Comparison of ENCODE assay signal across 33 cellular contexts in the genomic region with DNA sequence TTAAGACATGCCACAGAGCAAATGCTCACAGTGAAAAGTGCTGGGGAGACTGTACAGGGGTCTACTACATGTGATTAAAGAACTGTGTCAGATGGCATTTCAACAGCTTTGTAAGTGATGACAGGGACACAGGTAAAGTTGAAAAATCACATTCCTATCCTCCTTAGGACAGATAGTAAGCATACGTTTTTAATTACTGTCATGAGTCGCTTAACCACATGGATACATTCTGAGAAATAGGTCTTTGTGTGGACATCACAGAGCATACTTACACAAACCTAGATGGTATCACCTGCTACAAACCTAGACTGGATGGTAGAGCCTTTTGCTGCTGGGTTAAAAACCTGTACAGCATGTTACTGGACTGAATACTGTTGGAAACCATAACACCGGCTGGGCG.
"Had no signal": no experiment of that assay in that cellular context is flagged by ENCODE, and none has a peak within 500 bp of the region (broad histone marks: within the 10 kb centered on the region; RNA-seq: fewer than 3 reads in every experiment).

No MANE protein-coding gene starts in this region.

- H3K4me3 Mint-ChIP-seq: activated CD4-positive, alpha-beta memory T cell treated with anti-CD3 and anti-CD28 coated beads, Interleukin-2, amount 10 ng/mL, durations not matched to agents 7 days and 5 days; activated CD8-positive, alpha-beta memory T cell treated with anti-CD3 and anti-CD28 coated beads, Interleukin-2, amount 10 ng/mL, durations not matched to agents 7 days and 5 days; activated naive CD8-positive, alpha-beta T cell treated with anti-CD3 and anti-CD28 coated beads for 36 hours; activated T-cell treated with anti-CD3 and anti-CD28 coated beads, Interleukin-2, amount 50 U/mL, for 72 hours; activated T-helper 17 cell treated with anti-CD3 and anti-CD28 coated beads, Interleukin-2, amount 50 U/mL, for 72 hours had no signal

- H3K27ac ChIP-seq: PC-9, RWPE1, WERI-Rb-1 had no signal

- H3K36me3 Mint-ChIP-seq: activated CD8-positive, alpha-beta memory T cell treated with anti-CD3 and anti-CD28 coated beads, Interleukin-2, amount 10 ng/mL, durations not matched to agents 7 days and 5 days; activated naive CD8-positive, alpha-beta T cell treated with anti-CD3 and anti-CD28 coated beads for 36 hours had no signal

- FAIRE-seq: RCC 7860 had no signal

- H3K36me3 ChIP-seq: WERI-Rb-1 had no signal

- H2AFZ ChIP-seq: PC-9 had no signal

- H3K27me3 Mint-ChIP-seq: activated CD4-positive, alpha-beta memory T cell treated with anti-CD3 and anti-CD28 coated beads, Interleukin-2, amount 10 ng/mL, durations not matched to agents 7 days and 5 days; activated CD8-positive, alpha-beta memory T cell treated with anti-CD3 and anti-CD28 coated beads, Interleukin-2, amount 10 ng/mL, durations not matched to agents 7 days and 5 days; activated naive CD8-positive, alpha-beta T cell treated with anti-CD3 and anti-CD28 coated beads for 36 hours; activated T-helper 17 cell treated with anti-CD3 and anti-CD28 coated beads, Interleukin-2, amount 50 U/mL, for 72 hours had no signal

- H3K4me3 ChIP-seq: PC-9 had no signal

- H3K27ac Mint-ChIP-seq: activated CD4-positive, alpha-beta memory T cell treated with anti-CD3 and anti-CD28 coated beads, Interleukin-2, amount 10 ng/mL, durations not matched to agents 7 days and 5 days; activated CD8-positive, alpha-beta memory T cell treated with anti-CD3 and anti-CD28 coated beads, Interleukin-2, amount 10 ng/mL, durations not matched to agents 7 days and 5 days; activated naive CD8-positive, alpha-beta T cell treated with anti-CD3 and anti-CD28 coated beads for 36 hours; activated T-cell treated with anti-CD3 and anti-CD28 coated beads, Interleukin-2, amount 50 U/mL, for 72 hours; activated T-helper 17 cell treated with anti-CD3 and anti-CD28 coated beads, Interleukin-2, amount 50 U/mL, for 72 hours had no signal

- H3K9me3 Mint-ChIP-seq: activated CD4-positive, alpha-beta memory T cell treated with anti-CD3 and anti-CD28 coated beads, Interleukin-2, amount 10 ng/mL, durations not matched to agents 7 days and 5 days; activated naive CD8-positive, alpha-beta T cell treated with anti-CD3 and anti-CD28 coated beads for 36 hours; activated T-cell treated with anti-CD3 and anti-CD28 coated beads, Interleukin-2, amount 50 U/mL, for 72 hours; activated T-helper 17 cell treated with anti-CD3 and anti-CD28 coated beads, Interleukin-2, amount 50 U/mL, for 72 hours had no signal

- DNase-seq: activated CD4-positive, alpha-beta memory T cell treated with anti-CD3 and anti-CD28 coated beads, Interleukin-2, amount 10 ng/mL, durations not matched to agents 7 days and 5 days; activated CD4-positive, alpha-beta T cell treated with anti-CD3 and anti-CD28 coated beads for 1 hour; activated CD4-positive, alpha-beta T cell treated with anti-CD3 and anti-CD28 coated beads for 48 hours; activated CD4-positive, CD25-positive, alpha-beta regulatory T cell; activated CD8-positive, alpha-beta memory T cell treated with anti-CD3 and anti-CD28 coated beads for 24 hours; activated CD8-positive, alpha-beta memory T cell treated with anti-CD3 and anti-CD28 coated beads, Interleukin-2, amount 10 ng/mL, durations not matched to agents 7 days and 5 days; activated CD8-positive, alpha-beta memory T cell treated with anti-CD3 and anti-CD28 coated beads, Interleukin-2, amount 50 U/mL, for 48 hours; activated effector memory CD4-positive, alpha-beta T cell treated with anti-CD3 and anti-CD28 coated beads, Interleukin-2, amount 50 U/mL, for 16 hours; activated naive CD4-positive, alpha-beta T cell; activated naive CD4-positive, alpha-beta T cell treated with anti-CD3 and anti-CD28 coated beads, Interleukin-2, amount 50 U/mL, for 16 hours; activated naive CD8-positive, alpha-beta T cell treated with anti-CD3 and anti-CD28 coated beads for 36 hours; activated T-cell treated with anti-CD3 and anti-CD28 coated beads, Interleukin-2, amount 50 U/mL, for 72 hours; amniotic stem cell; aorta; Karpas-422; KBM-7; NCI-H1105; NCI-H1417 treated with DMSO at 0.1 percent for 48 hours; NCI-H1930; NCI-H345; NCI-H524 treated with DMSO at 0.1 percent for 48 hours; NCI-H748 treated with DMSO at 0.1 percent for 48 hours; NK-92 treated with Interleukin-12 subunit alpha and Interleukin-12 subunit beta, amount 100 ng/mL, for 24 hours; PC-9; SIG-M5; SW 1271; T-helper 1 cell; T-helper 2 cell; T-helper 9 cell; WERI-Rb-1 had no signal

- H3K4me1 Mint-ChIP-seq: activated CD4-positive, alpha-beta memory T cell treated with anti-CD3 and anti-CD28 coated beads, Interleukin-2, amount 10 ng/mL, durations not matched to agents 7 days and 5 days; activated CD8-positive, alpha-beta memory T cell treated with anti-CD3 and anti-CD28 coated beads, Interleukin-2, amount 10 ng/mL, durations not matched to agents 7 days and 5 days; activated naive CD8-positive, alpha-beta T cell treated with anti-CD3 and anti-CD28 coated beads for 36 hours; activated T-helper 17 cell treated with anti-CD3 and anti-CD28 coated beads, Interleukin-2, amount 50 U/mL, for 72 hours had no signal
